1 cellular context compared by ENCODE assay signal in the genomic region with DNA sequence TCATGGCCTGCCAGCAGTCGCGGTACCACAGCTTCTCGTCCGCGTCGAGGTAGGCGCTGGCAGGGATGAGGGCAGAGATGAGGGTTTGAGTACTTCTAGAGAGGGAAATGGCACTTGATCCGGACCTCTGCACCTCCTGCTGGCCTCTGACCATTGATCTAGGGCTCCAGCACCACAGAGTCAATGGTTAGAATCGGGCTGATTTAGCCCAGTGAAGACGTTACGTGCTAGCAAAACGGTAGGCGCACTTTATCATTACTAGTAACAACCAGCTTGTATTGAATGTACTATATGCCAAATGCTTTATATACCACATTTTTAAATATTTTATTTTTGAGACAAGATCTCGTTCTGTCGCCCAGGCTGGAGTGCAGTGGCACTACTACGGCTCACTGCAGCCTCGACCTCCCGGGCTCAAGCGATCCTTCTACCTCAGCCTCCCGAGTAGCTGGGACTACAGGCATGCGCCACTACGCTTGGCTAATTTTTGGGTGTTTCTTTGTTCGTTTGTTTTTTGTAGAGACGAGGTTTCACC.
TF ChIP-seq lines count a peak whose summit lies in the region.

No MANE protein-coding gene starts in this region.

TF ChIP-seq in HEK293T, 16 proteins besides CTCF, POLR2A, EP300 and RAD21 (continued from another document):
- TF ChIP-seq FOXA1 (IDR thresholded peaks at IDR 0.05) (no peak), L3MBTL2 (conservative IDR thresholded peaks at IDR 0.05) (no peak), SUZ12 (IDR thresholded peaks at IDR 0.05) (no peak), SP1 (IDR thresholded peaks at IDR 0.05) (no peak), ARNT (IDR thresholded peaks at IDR 0.05) (no peak), NFRKB (IDR thresholded peaks at IDR 0.05) (no peak), BHLHE40 (IDR thresholded peaks at IDR 0.05; ENCODE audit: borderline replicate concordance) (no peak), HDGF (IDR thresholded peaks at IDR 0.05; ENCODE audit: borderline replicate concordance) (no peak)
